Comparison of ENCODE assay signal across 6 cellular contexts in the genomic region with DNA sequence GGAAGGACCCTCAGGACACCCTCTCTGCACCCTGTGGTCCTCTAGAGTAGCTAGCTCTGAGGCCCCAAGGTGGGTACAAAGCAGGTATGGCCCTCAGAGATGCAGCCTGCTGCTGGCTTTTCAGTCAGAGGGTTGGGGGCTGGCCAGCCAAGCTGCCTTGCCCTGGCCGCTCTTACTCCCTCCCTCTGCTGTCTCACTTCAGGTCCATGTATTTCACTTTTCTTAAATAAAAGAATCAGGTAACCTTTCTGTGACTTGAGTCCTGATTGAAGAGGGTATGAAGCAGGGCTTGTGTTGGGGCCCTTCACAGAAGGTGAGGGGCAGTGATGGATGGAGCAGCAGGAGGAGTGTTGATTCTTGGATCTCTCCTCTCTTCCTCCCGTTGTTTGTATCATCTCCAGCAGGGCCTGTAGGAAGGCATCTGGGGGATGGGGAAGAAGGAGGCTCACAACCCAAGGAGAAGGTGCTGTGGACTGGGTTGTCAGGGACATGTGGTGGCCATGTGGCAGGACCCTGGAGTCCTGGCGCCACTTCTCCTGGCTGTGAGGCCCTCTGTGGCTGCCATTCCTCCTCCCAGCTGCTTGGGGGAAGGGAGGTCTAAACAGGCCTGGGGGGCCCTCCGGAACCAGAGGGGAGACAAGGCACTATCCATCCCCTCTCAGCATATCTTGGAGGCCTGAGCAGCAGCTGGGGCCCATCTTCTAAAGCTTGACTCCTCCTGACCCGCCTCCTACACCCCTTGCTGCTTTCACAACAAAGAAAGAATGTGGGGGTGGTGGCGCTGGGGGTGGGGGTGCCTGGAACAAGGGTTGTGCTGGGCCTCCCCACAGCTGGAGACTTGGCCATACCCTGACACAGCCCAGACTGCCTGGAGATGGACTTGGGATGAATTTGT. TPM values are rescaled to one million over a fixed set of nuclear protein-coding genes. Genes with fewer than 3 reads are reported as not detected.
DNase-seq lines count a peak whose midpoint lies in the region; ATAC-seq and TF ChIP-seq lines count a peak whose summit lies in the region.

No MANE protein-coding gene starts in this region.

- H3K4me1 ChIP-seq in BLaER1, result peaks cover 37% of the 10 kb centered on the region
- peaks cover 4 to 5% of the 10 kb centered on the region in 2 donors for H3K4me1 ChIP-seq in lung (ENCODE audit: control insufficient read depth in 2 of 2, insufficient read depth in 2 of 2, low read length in 2 of 2)
- peaks cover 11 to 13% of the 10 kb centered on the region in 2 donors for H3K4me1 ChIP-seq in thyroid gland

- H4K20me1 ChIP-seq in BLaER1, result peaks cover 30% of the 10 kb centered on the region

- H3K27ac ChIP-seq in BLaER1 (peak overlapping the region; percentile 56), WERI-Rb-1 (peak overlapping the region; percentile 34), lung (ENCODE audit: low read depth in 1 of 2, low read length in 1 of 2) (peak overlapping the region in 1 of 2 donors; percentile 14), substantia nigra (ENCODE audit: low read depth, low read length, poor library complexity, severe bottlenecking) (no peak overlapping the region), thyroid gland (no peak overlapping the region)

- TF ChIP-seq CTCF in WERI-Rb-1 (IDR thresholded peaks at IDR 0.05; ENCODE audit: low read depth, low read length) (no peak), lung (IDR thresholded peaks at IDR 0.05; ENCODE audit: control extremely low read depth, extremely low read depth) (no peak), thyroid gland (IDR thresholded peaks at IDR 0.05) (no peak)

- H3K4me3 ChIP-seq in BLaER1, result peak overlapping the region; percentile 100; the same call in 1 of the 2 replicates
- H3K4me3 ChIP-seq in WERI-Rb-1 (ENCODE audit: low read depth, low read length), result no peak overlapping the region
- no peak overlapping the region for H3K4me3 ChIP-seq in lung
- H3K4me3 ChIP-seq in thyroid gland (replicated peaks in 1 of 3), result no peak overlapping the region

- DNase-seq in WERI-Rb-1, result no peak
- DNase-seq in lung (ENCODE audit: low spot score), result peak; percentile 44
- no peak for DNase-seq in HuH-7.5 (ENCODE audit: low spot score)
- DNase-seq in substantia nigra (lab: John Stamatoyannopoulos, UW), result no peak
- DNase-seq in thyroid gland, result no peak

- no peaks in the 10 kb centered on the region for H3K9me3 ChIP-seq in BLaER1
- H3K9me3 ChIP-seq in WERI-Rb-1 (ENCODE audit: severe bottlenecking), result no peaks in the 10 kb centered on the region
- H3K9me3 ChIP-seq in lung (ENCODE audit: control insufficient read depth in 2 of 2, insufficient read depth in 1 of 2, low read length in 1 of 2), result no peaks in the 10 kb centered on the region
- H3K9me3 ChIP-seq in thyroid gland, result no peaks in the 10 kb centered on the region

- peak overlapping the region; percentile 63; the same call in 1 of the 2 replicates for H3K9ac ChIP-seq in BLaER1

- peak overlapping the region; percentile 78 for H3K4me2 ChIP-seq in BLaER1

- ATAC-seq in lung (ENCODE audit: insufficient read depth, low FRiP score), result no peak

- WGBS in lung, 2 donors, result 72 to 84% methylated on average over 6 of the region's 6 CpGs
- 82 to 83% methylated on average over 5 to 6 of the region's 6 CpGs for WGBS in thyroid gland, 2 donors

- H3K36me3 ChIP-seq in BLaER1, result peaks cover 23% of the 10 kb centered on the region
- H3K36me3 ChIP-seq in WERI-Rb-1, result peaks cover 37% of the 10 kb centered on the region
- H3K36me3 ChIP-seq in lung (ENCODE audit: control insufficient read depth in 2 of 2, insufficient read depth in 2 of 2, low read length in 2 of 2), result peaks cover 3 to 14% of the 10 kb centered on the region in 2 donors
- H3K36me3 ChIP-seq in thyroid gland, result peaks cover 0 to 9% of the 10 kb centered on the region in 2 donors

- TF ChIP-seq POLR2A in thyroid gland (IDR thresholded peaks at IDR 0.05), result no peak

- H3K27me3 ChIP-seq in BLaER1 (no peaks in the 10 kb centered on the region), WERI-Rb-1 (ENCODE audit: insufficient read depth, low read depth, severe bottlenecking) (no peaks in the 10 kb centered on the region), lung (ENCODE audit: control insufficient read depth, insufficient read depth) (no peaks in the 10 kb centered on the region), thyroid gland (no peaks in the 10 kb centered on the region)

- intact Hi-C loops in thyroid gland (cut with DNase I), result loop anchor here (5.0 kb wide), 1 partner anchor 67 kb away; no protein-coding TSS in a partner anchor

RNA-seq across cellular contexts. Expression of a gene that starts 1.0 kb away (rescaled TPM):
- total RNA-seq in lung, result 100 to 1,000 TPM in 1 of 2 donors, 10 to 100 TPM in 1; 90.8 to 173 TPM
- 10 to 100 TPM; 37.4 to 77.6 TPM for polyA plus RNA-seq in lung
- total RNA-seq in thyroid gland, result 10 to 100 TPM; 43.8 to 58.9 (median 55.0) TPM

RNA-seq across cellular contexts. Expression of a gene that starts 15.7 kb away (rescaled TPM):
- total RNA-seq in lung (10 to 100 TPM; 29.8 to 36.0 TPM), thyroid gland (10 to 100 TPM; 23.4 to 41.0 (median 30.4) TPM)
- 10 to 100 TPM; 16.1 to 23.1 TPM for polyA plus RNA-seq in lung

RNA-seq across cellular contexts. Expression of a gene that starts 15.9 kb away (rescaled TPM):
- 10 to 100 TPM; 11.5 to 44.5 TPM for total RNA-seq in lung
- 10 to 100 TPM; 47.8 to 84.0 TPM for polyA plus RNA-seq in lung
- total RNA-seq in thyroid gland, result 10 to 100 TPM; 12.9 to 31.9 (median 17.7) TPM

RNA-seq across cellular contexts. Expression of a gene that starts 21.4 kb away (rescaled TPM):
- total RNA-seq in lung (10 to 100 TPM; 21.4 to 23.6 TPM), thyroid gland (10 to 100 TPM; 20.7 to 39.6 (median 28.6) TPM)
- polyA plus RNA-seq in lung, result 1 to 10 TPM; 8.2 to 8.9 TPM

RNA-seq across cellular contexts. Expression of a gene that starts 53.7 kb away (rescaled TPM):
- total RNA-seq in lung (10 to 100 TPM; 31.1 to 49.9 TPM), thyroid gland (10 to 100 TPM; 41.5 to 68.5 (median 56.7) TPM)
- polyA plus RNA-seq in lung, result 10 to 100 TPM; 30.5 to 44.3 TPM

Comparison
In these comparisons a context has a peak if more than half of its experiments do, and no peak if none do; other contexts are left out.
1. H3K27ac ChIP-seq: peak in BLaER1 (single experiment) and WERI-Rb-1 (single experiment); none in substantia nigra (single experiment) and thyroid gland (0 of 3).